Comparison of ENCODE assay signal across 17 cellular contexts in the genomic region with DNA sequence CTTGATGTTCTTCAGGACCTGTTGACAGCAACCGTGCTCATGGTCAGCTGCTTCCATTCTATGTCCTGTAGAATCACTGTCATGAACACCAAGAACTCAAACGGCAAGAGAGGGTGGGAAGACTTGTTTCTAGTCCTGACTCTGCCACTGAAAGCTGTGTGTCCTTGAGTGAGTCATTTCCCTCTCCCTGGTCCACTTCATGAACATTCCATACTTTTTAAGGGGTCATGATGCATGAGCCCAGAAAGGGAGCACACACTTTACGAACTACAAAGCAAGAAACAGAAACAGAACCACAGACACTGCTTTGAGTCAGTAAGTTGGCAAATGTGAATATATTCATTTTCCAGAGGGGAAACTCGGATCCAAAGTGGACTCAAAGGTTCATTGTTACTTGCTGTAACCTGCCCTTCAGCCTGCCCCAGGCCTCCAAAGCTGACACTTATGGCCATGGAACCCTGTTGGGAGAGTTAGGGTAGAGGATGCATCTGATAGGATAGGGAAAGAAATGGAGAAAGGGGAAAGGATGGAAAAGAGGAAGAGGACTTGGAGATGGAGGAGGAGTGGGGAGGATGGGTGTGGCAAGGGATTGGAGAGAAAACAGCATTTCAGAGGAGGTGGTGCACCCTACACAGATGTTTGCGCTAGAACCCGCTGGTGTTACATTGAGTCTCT.
DNase-seq lines count a peak whose midpoint lies in the region; ATAC-seq and TF ChIP-seq lines count a peak whose summit lies in the region.
"Had no signal": no experiment of that assay in that cellular context is flagged by ENCODE, and none has a peak within 500 bp of the region (broad histone marks: within the 10 kb centered on the region; RNA-seq: fewer than 3 reads in every experiment).

No MANE protein-coding gene starts in this region.

- H3K27ac ChIP-seq in DND-41 (ENCODE audit: low read length) = peak overlapping the region; percentile 43; the same call in 1 of the 2 replicates
- peak overlapping the region; percentile 32; the same call in 1 of the 2 replicates for H3K27ac ChIP-seq in MM.1S (ENCODE audit: low read length)
- peak overlapping the region; percentile 37 for H3K27ac ChIP-seq in osteoblast (ENCODE audit: low read depth, low read length)

- POLR2A ChIA-PET in activated CD8-positive, alpha-beta T cell treated with anti-CD3 and anti-CD28 coated beads for 36 hours (lab: Charles Lee) = interaction anchor here (0.8 kb wide), 1 partner anchor 132 kb away, joined by 4 read pairs; no protein-coding TSS in a partner anchor

- H3K4me1 Mint-ChIP-seq in activated CD8-positive, alpha-beta T cell treated with anti-CD3 and anti-CD28 coated beads for 36 hours (ENCODE audit: low read depth) = peaks cover 9% of the 10 kb centered on the region
- H3K4me1 Mint-ChIP-seq: brain had no signal

- H3K4me3 ChIP-seq in DND-41 (ENCODE audit: low read depth in 1 of 2, low read length in 2 of 2) (no peak overlapping the region), MM.1S (ENCODE audit: low read length) (no peak overlapping the region), choroid plexus epithelial cell (ENCODE audit: low read depth, low read length) (no peak overlapping the region), osteoblast (ENCODE audit: insufficient read depth, low read length) (no peak overlapping the region)

- no peak for ATAC-seq in DND-41 (ENCODE audit: insufficient read depth, low read depth)
- no peak for ATAC-seq in GM18502 (IDR thresholded peaks at IDR 0.05; ENCODE audit: poor library complexity, unreplicated experiment)
- no peak for ATAC-seq in HG03139 (IDR thresholded peaks at IDR 0.05; ENCODE audit: unreplicated experiment)
- ATAC-seq in activated CD8-positive, alpha-beta T cell treated with anti-CD3 and anti-CD28 coated beads for 36 hours = no peak
- ATAC-seq: SK-N-SH treated with all-trans-retinoic acid at 6 μM for 48 hours had no signal

- no peaks in the 10 kb centered on the region for H3K27me3 Mint-ChIP-seq in activated CD8-positive, alpha-beta T cell treated with anti-CD3 and anti-CD28 coated beads for 36 hours
- H3K27me3 Mint-ChIP-seq: activated T-cell treated with anti-CD3 and anti-CD28 coated beads, Interleukin-2, amount 50 U/mL, for 24 hours; brain; naive thymus-derived CD4-positive, alpha-beta T cell had no signal

- H3K4me3 Mint-ChIP-seq in activated CD8-positive, alpha-beta T cell treated with anti-CD3 and anti-CD28 coated beads for 36 hours = no peak overlapping the region
- H3K4me3 Mint-ChIP-seq: activated T-cell treated with anti-CD3 and anti-CD28 coated beads, Interleukin-2, amount 50 U/mL, for 24 hours; brain; naive thymus-derived CD4-positive, alpha-beta T cell had no signal

- CTCF ChIA-PET in activated CD8-positive, alpha-beta T cell treated with anti-CD3 and anti-CD28 coated beads for 36 hours (lab: Charles Lee) = interaction anchor here (0.6 kb wide), 1 partner anchor 149 kb away, joined by 4 read pairs; no protein-coding TSS in a partner anchor

- intact Hi-C loops in activated CD8-positive, alpha-beta T cell treated with anti-CD3 and anti-CD28 coated beads for 36 hours (cut with micrococcal nuclease) = no loop called here

- H3K27ac Mint-ChIP-seq in activated CD8-positive, alpha-beta T cell treated with anti-CD3 and anti-CD28 coated beads for 36 hours = no peak overlapping the region
- H3K27ac Mint-ChIP-seq: activated T-cell treated with anti-CD3 and anti-CD28 coated beads, Interleukin-2, amount 50 U/mL, for 24 hours; brain had no signal

- H3K9me3 Mint-ChIP-seq in activated CD8-positive, alpha-beta T cell treated with anti-CD3 and anti-CD28 coated beads for 36 hours = no peaks in the 10 kb centered on the region
- H3K9me3 Mint-ChIP-seq: activated T-cell treated with anti-CD3 and anti-CD28 coated beads, Interleukin-2, amount 50 U/mL, for 24 hours; brain; naive thymus-derived CD4-positive, alpha-beta T cell had no signal

- no peaks in the 10 kb centered on the region for H3K36me3 Mint-ChIP-seq in activated CD8-positive, alpha-beta T cell treated with anti-CD3 and anti-CD28 coated beads for 36 hours (ENCODE audit: low read depth)

- no peak overlapping the region for H2AFZ ChIP-seq in DND-41 (ENCODE audit: low read depth, low read length)
- H2AFZ ChIP-seq in MM.1S (ENCODE audit: low read length) = no peak overlapping the region
- no peak overlapping the region for H2AFZ ChIP-seq in osteoblast (ENCODE audit: low read length)

- no peaks in the 10 kb centered on the region for H3K27me3 ChIP-seq in DND-41 (ENCODE audit: insufficient read depth, low read length, poor library complexity)
- H3K27me3 ChIP-seq in MM.1S (replicated peaks; ENCODE audit: insufficient read depth, low read length) = no peaks in the 10 kb centered on the region
- no peaks in the 10 kb centered on the region for H3K27me3 ChIP-seq in osteoblast (ENCODE audit: insufficient read depth, low read length)
- H3K27me3 ChIP-seq: BE2C had no signal

- H3K4me1 ChIP-seq in DND-41 (ENCODE audit: insufficient read depth, low read length) (peaks cover 16% of the 10 kb centered on the region), MM.1S (ENCODE audit: low read length) (peaks cover 52% of the 10 kb centered on the region), osteoblast (ENCODE audit: insufficient read depth, low read length) (peaks cover 26% of the 10 kb centered on the region)

- H3K9me3 ChIP-seq in DND-41 (ENCODE audit: insufficient read depth, low read length, severe bottlenecking) (no peaks in the 10 kb centered on the region), MM.1S (replicated peaks; ENCODE audit: insufficient read depth, low read length) (no peaks in the 10 kb centered on the region), osteoblast (ENCODE audit: low read depth, low read length) (no peaks in the 10 kb centered on the region)
- H3K9me3 ChIP-seq: BE2C had no signal

- peaks cover 67% of the 10 kb centered on the region for H3F3A ChIP-seq in MM.1S (ENCODE audit: insufficient read depth, low read length)

- no peak overlapping the region for H3K4me2 ChIP-seq in DND-41 (ENCODE audit: insufficient read depth, low read length)
- H3K4me2 ChIP-seq in MM.1S (ENCODE audit: low read depth, low read length) = no peak overlapping the region
- H3K4me2 ChIP-seq in osteoblast (ENCODE audit: insufficient read depth, low read length) = peak overlapping the region; percentile 31

- no peaks in the 10 kb centered on the region for H3K9me2 ChIP-seq in MM.1S (replicated peaks; ENCODE audit: insufficient read depth, low read length)

- H4K20me1 ChIP-seq in DND-41 (ENCODE audit: insufficient read depth, low read length) (peaks cover 6% of the 10 kb centered on the region), MM.1S (ENCODE audit: insufficient read depth, low read length) (no peaks in the 10 kb centered on the region), osteoblast (ENCODE audit: insufficient read depth, low read length) (peaks cover 3% of the 10 kb centered on the region)

- DNase-seq in DND-41 (no peak), MM.1S (no peak), choroid plexus epithelial cell (ENCODE audit: low read depth) (peak; percentile 49), osteoblast (ENCODE audit: insufficient read length, low spot score, missing footprints) (no peak), NCI-H146 treated with DMSO at 0.1 percent for 48 hours (lab: John Stamatoyannopoulos, UW; ENCODE audit: unreplicated experiment) (no peak)
- DNase-seq in activated CD8-positive, alpha-beta T cell treated with anti-CD3 and anti-CD28 coated beads for 36 hours = no peak
- DNase-seq: activated CD4-positive, CD25-positive, alpha-beta regulatory T cell treated with anti-CD3 and anti-CD28 coated beads, Interleukin-2, amount 50 U/mL, for 72 hours; activated T-cell treated with anti-CD3 and anti-CD28 coated beads, Interleukin-2, amount 50 U/mL, for 24 hours; BE2C; NCI-H1436 treated with DMSO at 0.1 percent for 48 hours; NCI-H774; stimulated activated CD4-positive, alpha-beta T cell treated with anti-CD3 and anti-CD28 coated beads, Interleukin-12 subunit alpha, Interleukin-12 subunit beta, amount 100 ng/mL, for 4 hours had no signal

- H3K9ac ChIP-seq in DND-41 (ENCODE audit: low read depth, low read length) (no peak overlapping the region), MM.1S (ENCODE audit: low read length) (no peak overlapping the region)

- no peaks in the 10 kb centered on the region for H3K36me3 ChIP-seq in DND-41 (ENCODE audit: insufficient read depth, low read length)
- peaks cover 5% of the 10 kb centered on the region; the same call in 1 of the 2 replicates for H3K36me3 ChIP-seq in MM.1S (replicated peaks; ENCODE audit: insufficient read depth, low read length)
- no peaks in the 10 kb centered on the region for H3K36me3 ChIP-seq in osteoblast (ENCODE audit: insufficient read depth, low read length)
- H3K36me3 ChIP-seq: BE2C had no signal

- H3K79me2 ChIP-seq in DND-41 (ENCODE audit: insufficient read depth, low read length) (no peaks in the 10 kb centered on the region), MM.1S (ENCODE audit: low read length) (peaks cover 39% of the 10 kb centered on the region), osteoblast (ENCODE audit: insufficient read depth, low read length) (peaks cover 15% of the 10 kb centered on the region)

- TF ChIP-seq CTCF in DND-41 (IDR thresholded peaks at IDR 0.05; ENCODE audit: borderline replicate concordance, extremely low read depth, low read length, poor library complexity, severe bottlenecking) = no peak
- TF ChIP-seq CTCF in MM.1S (IDR thresholded peaks at IDR 0.05; ENCODE audit: low read length) = no peak
- no peak for TF ChIP-seq CTCF in choroid plexus epithelial cell (conservative IDR thresholded peaks at IDR 0.05; ENCODE audit: low read depth, low read length)
- no peak for TF ChIP-seq CTCF in osteoblast (IDR thresholded peaks at IDR 0.05; ENCODE audit: extremely low read depth, low read depth, low read length)
- no peak for TF ChIP-seq CTCF in activated CD8-positive, alpha-beta T cell treated with anti-CD3 and anti-CD28 coated beads for 36 hours (IDR thresholded peaks at IDR 0.05)
